In the genomic region with DNA sequence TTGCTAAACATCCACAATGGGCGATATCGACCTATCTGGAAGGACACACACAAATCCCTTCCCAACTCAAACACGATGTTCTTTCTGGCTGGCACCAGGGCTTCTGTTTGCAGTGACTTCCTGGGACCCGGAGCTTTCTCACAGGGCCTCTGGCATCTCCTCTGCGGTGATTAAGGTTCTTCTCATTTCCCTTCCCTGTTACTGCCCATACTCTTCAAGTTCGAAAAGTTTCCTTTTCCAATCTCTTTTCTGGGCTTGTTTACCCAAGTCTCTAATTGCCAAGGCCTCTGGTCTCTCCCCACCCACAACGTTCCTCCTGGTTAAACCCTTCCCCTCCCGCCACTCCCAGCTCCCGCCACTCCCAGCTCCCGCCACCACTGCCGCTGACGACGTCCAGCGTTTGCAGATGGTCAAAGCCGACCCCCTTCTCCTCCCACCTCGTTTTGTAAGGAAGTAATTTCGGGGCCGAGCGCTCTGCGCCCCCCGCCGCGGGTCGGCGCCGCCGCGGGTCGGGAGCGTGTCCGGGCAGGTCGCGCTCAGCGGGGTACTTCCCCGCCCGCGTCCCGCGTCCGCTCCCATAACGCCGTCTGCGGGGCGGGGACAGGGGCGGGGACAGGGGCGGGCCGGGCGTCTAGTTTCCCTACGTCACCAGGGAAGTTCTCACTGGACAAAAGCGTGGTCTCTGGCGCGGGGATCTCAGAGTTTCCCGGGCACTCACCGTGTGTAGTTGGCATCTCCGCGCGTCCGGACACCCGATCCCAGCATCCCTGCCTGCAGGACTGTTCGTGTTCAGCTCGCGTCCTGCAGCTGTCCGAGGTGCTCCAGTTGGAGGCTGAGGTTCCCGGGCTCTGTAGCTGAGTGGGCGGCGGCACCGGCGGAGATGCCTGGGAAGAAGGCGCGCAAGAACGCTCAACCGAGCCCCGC, we compare ENCODE assay signal across 8 cellular contexts. TPM values are rescaled to one million over a fixed set of nuclear protein-coding genes. Genes with fewer than 3 reads are reported as not detected.
DNase-seq lines count a peak whose midpoint lies in the region; ATAC-seq and TF ChIP-seq lines count a peak whose summit lies in the region.

A gene (plus strand): TSS at position 699 of the 924 bp plus-strand sequence. CDS start 182 bp downstream, at position 881.

- peaks cover 36% of the 10 kb centered on the region for H3K4me1 Mint-ChIP-seq in osteocyte (ENCODE audit: unreplicated experiment)

- peak within 1 kb of the TSS; percentile 97 for H3K27ac Mint-ChIP-seq in osteocyte (ENCODE audit: unreplicated experiment)

- peaks cover 0 to 30% of the 10 kb centered on the region in 2 donors for H3K27me3 ChIP-seq in tibial artery

- H3K4me1 ChIP-seq in tibial artery = peaks cover 0 to 18% (median 9%) of the 10 kb centered on the region in 4 donors

- H3K4me3 ChIP-seq in tibial artery = peak within 1 kb of the TSS; percentile 52 to 60

- H3K27ac ChIP-seq in tibial artery = peak within 1 kb of the TSS; percentile 23 to 30

- DNase-seq in GM04504 (ENCODE audit: low read depth) (peak; percentile 92), NCI-H1048 (lab: John Stamatoyannopoulos, UW) (peak; percentile 91), SK-N-DZ (ENCODE audit: low spot score) (peak; percentile 89), globus pallidus (ENCODE audit: low spot score) (peak; percentile 47), osteocyte (ENCODE audit: extremely low spot score, unreplicated experiment) (peak; percentile 97), tibial artery (peak; percentile 65 to 80)
- DNase-seq in activated naive CD4-positive, alpha-beta T cell treated with Interleukin-2 at 50 U/mL for 16 hours = peak; percentile 88

- intact Hi-C loops in tibial artery (cut with DNase I; ENCODE audit: low total_unique reads) = no loop called here

- H3K9me3 Mint-ChIP-seq in osteocyte (ENCODE audit: unreplicated experiment) = no peaks in the 10 kb centered on the region

- H3K27me3 Mint-ChIP-seq in osteocyte (ENCODE audit: unreplicated experiment) = no peaks in the 10 kb centered on the region

- H3K4me3 Mint-ChIP-seq in osteocyte (ENCODE audit: unreplicated experiment) = peak within 1 kb of the TSS; percentile 91

- peak; percentile 64 for ATAC-seq in HG02571 (IDR thresholded peaks at IDR 0.05; ENCODE audit: unreplicated experiment)

- H3K9me3 ChIP-seq in tibial artery = no peaks in the 10 kb centered on the region

- H3K36me3 ChIP-seq in tibial artery = no peaks in the 10 kb centered on the region

- TF ChIP-seq CTCF in osteocyte (IDR thresholded peaks at IDR 0.05) (no peak), tibial artery (IDR thresholded peaks at IDR 0.05) (no peak)

- H3K36me3 Mint-ChIP-seq in osteocyte (ENCODE audit: unreplicated experiment) = peaks cover 19% of the 10 kb centered on the region

RNA-seq across cellular contexts. Expression of the gene that starts here (rescaled TPM):
- polyA plus RNA-seq in SK-N-DZ (2014; cell fraction: cytosol; rRNA removed) = 52.4 and 54.7 TPM in 2 replicates
- polyA plus RNA-seq in SK-N-DZ (2014; cell fraction: nucleus; rRNA removed) = 19.4 and 33.2 TPM in 2 replicates
- 23.0 and 24.4 TPM in 2 replicates for total RNA-seq in osteocyte

Comparison
In these comparisons a context has a peak if more than half of its experiments do, and no peak if none do; other contexts are left out.
1. Peak in every context shown above with its lines: DNase-seq, ATAC-seq, H3K4me3 ChIP-seq and H3K27ac ChIP-seq.
2. DNase-seq: peak in every context shown above with its lines; median percentile 97 in osteocyte; 92 in GM04504; 91 in NCI-H1048; 89 in SK-N-DZ; 88 in activated naive CD4-positive, alpha-beta T cell treated with Interleukin-2 at 50 U/mL for 16 hours; 72 in tibial artery; 47 in globus pallidus.